ENCODE assay signal across 19 cellular contexts in genomic region chr3:144384241-144384979, GRCh38.
"Had no signal": no experiment of that assay in that cellular context is flagged by ENCODE, and none has a peak within 500 bp of the region (broad histone marks: within the 10 kb centered on the region; RNA-seq: fewer than 3 reads in every experiment).

No MANE protein-coding gene starts in this region.

- H3K4me3 Mint-ChIP-seq: activated CD4-positive, alpha-beta T cell treated with anti-CD3 and anti-CD28 coated beads, Interleukin-2, amount 10 ng/mL, durations not matched to agents 7 days and 5 days; activated naive CD4-positive, alpha-beta T cell treated with anti-CD3 and anti-CD28 coated beads, Interleukin-2, amount 50 U/mL, for 24 hours; activated T-cell treated with anti-CD3 and anti-CD28 coated beads, Interleukin-2, amount 50 U/mL, for 72 hours; naive B cell; neural crest cell; stimulated activated memory B cell treated with anti-CD40 and anti-IgM and Interleukin-4, amounts not matched to agents 10 μg/mL and 1 μg/mL and 100 μg/mL, for 72 hours; T-helper 2 cell treated with Interferon-gamma antibody and Interleukin-4, amounts not matched to agents 5 μg/mL and 100 μg/mL, for 36 hours had no signal

- H3K4me3 ChIP-seq: mucosa of descending colon, right lobe of liver, SK-N-MC had no signal

- H3K9me3 Mint-ChIP-seq: neural crest cell; stimulated activated memory B cell treated with anti-CD40 and anti-IgM and Interleukin-4, amounts not matched to agents 10 μg/mL and 1 μg/mL and 100 μg/mL, for 72 hours; T-helper 2 cell treated with Interferon-gamma antibody and Interleukin-4, amounts not matched to agents 5 μg/mL and 100 μg/mL, for 36 hours had no signal

- H3K9me3 ChIP-seq: mucosa of descending colon, right lobe of liver had no signal

- H3K27me3 ChIP-seq: right lobe of liver had no signal

- H3K27me3 Mint-ChIP-seq: activated CD4-positive, alpha-beta T cell treated with anti-CD3 and anti-CD28 coated beads, Interleukin-2, amount 10 ng/mL, durations not matched to agents 7 days and 5 days; activated naive CD4-positive, alpha-beta T cell treated with anti-CD3 and anti-CD28 coated beads, Interleukin-2, amount 50 U/mL, for 24 hours; naive B cell; stimulated activated memory B cell treated with anti-CD40 and anti-IgM and Interleukin-4, amounts not matched to agents 10 μg/mL and 1 μg/mL and 100 μg/mL, for 72 hours had no signal

- H3K27ac ChIP-seq: right lobe of liver, SK-N-MC had no signal

- H3K4me1 ChIP-seq: right lobe of liver had no signal

- H3K36me3 Mint-ChIP-seq: activated naive CD4-positive, alpha-beta T cell treated with anti-CD3 and anti-CD28 coated beads, Interleukin-2, amount 50 U/mL, for 24 hours; naive B cell; stimulated activated memory B cell treated with anti-CD40 and anti-IgM and Interleukin-4, amounts not matched to agents 10 μg/mL and 1 μg/mL and 100 μg/mL, for 72 hours had no signal

- H3K36me3 ChIP-seq: right lobe of liver had no signal

- H3K4me1 Mint-ChIP-seq: activated CD4-positive, alpha-beta T cell treated with anti-CD3 and anti-CD28 coated beads, Interleukin-2, amount 10 ng/mL, durations not matched to agents 7 days and 5 days; activated naive CD4-positive, alpha-beta T cell treated with anti-CD3 and anti-CD28 coated beads, Interleukin-2, amount 50 U/mL, for 24 hours; naive B cell; stimulated activated memory B cell treated with anti-CD40 and anti-IgM and Interleukin-4, amounts not matched to agents 10 μg/mL and 1 μg/mL and 100 μg/mL, for 72 hours had no signal

- H3K27ac Mint-ChIP-seq: activated CD4-positive, alpha-beta T cell treated with anti-CD3 and anti-CD28 coated beads, Interleukin-2, amount 10 ng/mL, durations not matched to agents 7 days and 5 days; activated naive CD4-positive, alpha-beta T cell treated with anti-CD3 and anti-CD28 coated beads, Interleukin-2, amount 50 U/mL, for 24 hours; activated T-cell treated with anti-CD3 and anti-CD28 coated beads, Interleukin-2, amount 50 U/mL, for 72 hours; naive B cell; stimulated activated memory B cell treated with anti-CD40 and anti-IgM and Interleukin-4, amounts not matched to agents 10 μg/mL and 1 μg/mL and 100 μg/mL, for 72 hours; T-helper 2 cell treated with Interferon-gamma antibody and Interleukin-4, amounts not matched to agents 5 μg/mL and 100 μg/mL, for 36 hours had no signal

- ATAC-seq: activated CD4-positive, CD25-positive, alpha-beta regulatory T cell treated with anti-CD3 and anti-CD28 coated beads, Interleukin-2, amount 50 U/mL, for 24 hours; activated T-cell treated with anti-CD3 and anti-CD28 coated beads, Interleukin-2, amount 50 U/mL, for 72 hours; mucosa of descending colon; stimulated activated memory B cell treated with anti-CD40 and anti-IgM and Interleukin-4, amounts not matched to agents 10 μg/mL and 1 μg/mL and 100 μg/mL, for 72 hours had no signal

- DNase-seq: activated CD4-positive, alpha-beta T cell treated with anti-CD3 and anti-CD28 coated beads, Interleukin-2, amount 10 ng/mL, durations not matched to agents 7 days and 5 days; activated CD8-positive, alpha-beta memory T cell treated with anti-CD3 and anti-CD28 coated beads for 24 hours; activated effector memory CD4-positive, alpha-beta T cell treated with anti-CD3 and anti-CD28 coated beads, Interleukin-2, amount 50 U/mL, for 16 hours; activated T-cell treated with anti-CD3 and anti-CD28 coated beads, Interleukin-2, amount 50 U/mL, for 72 hours; dermis blood vessel endothelial cell; effector memory CD4-positive, alpha-beta T cell; foreskin melanocyte; kidney; mesenchymal stem cell; mucosa of descending colon; naive B cell; right lobe of liver; stimulated activated CD4-positive, alpha-beta T cell treated with anti-CD3 and anti-CD28 coated beads, Interleukin-4, amount 100 ng/mL, for 4 hours had no signal
